Comparison of ENCODE assay signal across 1 cellular context in genomic region chr19:11504502-11505031, GRCh38.
TF ChIP-seq lines count a peak whose summit lies in the region.

No MANE protein-coding gene starts in this region.

TF ChIP-seq in endothelial cell of umbilical vein, 7 proteins besides CTCF, POLR2A, EP300 and RAD21:
- TF ChIP-seq MAX (IDR thresholded peaks at IDR 0.05; ENCODE audit: insufficient read depth, insufficient read length) (no peak), MYC (IDR thresholded peaks at IDR 0.05; ENCODE audit: low read depth, low read length) (no peak), EZH2 (IDR thresholded peaks at IDR 0.05; ENCODE audit: borderline replicate concordance, low read depth, low read length, severe bottlenecking) (no peak), FOS (IDR thresholded peaks at IDR 0.05; ENCODE audit: borderline replicate concordance, insufficient read depth, low read length) (no peak), POLR2AphosphoS5 (IDR thresholded peaks at IDR 0.05; ENCODE audit: insufficient read depth, low read depth, low read length) (no peak)
TF ChIP-seq in endothelial cell of umbilical vein: peak in this region for 0.
